Comparison of ENCODE assay signal across 8 cellular contexts in genomic region chr15:65790692-65791334, GRCh38.
DNase-seq lines count a peak whose midpoint lies in the region; ATAC-seq and TF ChIP-seq lines count a peak whose summit lies in the region.

No MANE protein-coding gene starts in this region.

- H3K27ac ChIP-seq in OCI-LY3 (ENCODE audit: low read length) = peak overlapping the region; percentile 82

- H3K9me3 ChIP-seq in OCI-LY3 (ENCODE audit: insufficient read depth, low read length) (no peaks in the 10 kb centered on the region), mucosa of stomach (ENCODE audit: control insufficient read depth, low read length) (no peaks in the 10 kb centered on the region)

- no peak for DNase-seq in activated T-cell treated with anti-CD3 and anti-CD28 coated beads, Interleukin-2, amount 50 U/mL, for 24 hours
- DNase-seq in activated T-cell treated with anti-CD3 and anti-CD28 coated beads for 4 hours = no peak

- H4K20me1 ChIP-seq in OCI-LY3 (ENCODE audit: insufficient read depth, low read length) = peaks cover 34% of the 10 kb centered on the region

- H3K27me3 ChIP-seq in OCI-LY3 (ENCODE audit: low read depth, low read length) (no peaks in the 10 kb centered on the region), mucosa of stomach (ENCODE audit: control insufficient read depth, insufficient read depth, low read length) (no peaks in the 10 kb centered on the region)

- peak overlapping the region; percentile 76 for H3K4me2 ChIP-seq in OCI-LY3 (ENCODE audit: low read length)

- H3K27me3 Mint-ChIP-seq in activated T-cell treated with anti-CD3 and anti-CD28 coated beads, Interleukin-2, amount 50 U/mL, for 24 hours = no peaks in the 10 kb centered on the region
- no peaks in the 10 kb centered on the region for H3K27me3 Mint-ChIP-seq in dendritic cell treated with granulocyte-macrophage colony-stimulating factor and Interleukin-4, amounts not matched to agents 40 ng/mL and 50 ng/mL, for 4 days

- TF ChIP-seq CTCF in OCI-LY3 (IDR thresholded peaks at IDR 0.05; ENCODE audit: low read depth, low read length) = no peak

- H3K9me3 Mint-ChIP-seq in activated T-cell treated with anti-CD3 and anti-CD28 coated beads, Interleukin-2, amount 50 U/mL, for 24 hours = no peaks in the 10 kb centered on the region
- H3K9me3 Mint-ChIP-seq in dendritic cell treated with granulocyte-macrophage colony-stimulating factor and Interleukin-4, amounts not matched to agents 40 ng/mL and 50 ng/mL, for 4 days = no peaks in the 10 kb centered on the region

- no peak for ATAC-seq in HG02870 (IDR thresholded peaks at IDR 0.05; ENCODE audit: unreplicated experiment)
- no peak for ATAC-seq in GM18861 (IDR thresholded peaks at IDR 0.05; ENCODE audit: unreplicated experiment)
- ATAC-seq in HG03378 (IDR thresholded peaks at IDR 0.05; ENCODE audit: unreplicated experiment) = no peak

- H3K4me3 ChIP-seq in OCI-LY3 (ENCODE audit: low read length) = peak overlapping the region; percentile 93
- peak overlapping the region; percentile 83 for H3K4me3 ChIP-seq in mucosa of stomach (ENCODE audit: low read length)

- H3K79me2 ChIP-seq in OCI-LY3 (ENCODE audit: low read length) = peaks cover 68% of the 10 kb centered on the region

- peak overlapping the region; percentile 86 for H3K9ac ChIP-seq in OCI-LY3 (ENCODE audit: low read length)
- peak overlapping the region; percentile 85 for H3K9ac ChIP-seq in mucosa of stomach (ENCODE audit: low read length)

- H3K36me3 ChIP-seq in OCI-LY3 (replicated peaks; ENCODE audit: low read depth, low read length) (no peaks in the 10 kb centered on the region), mucosa of stomach (ENCODE audit: control insufficient read depth, insufficient read depth, low read length) (no peaks in the 10 kb centered on the region)

- peak overlapping the region; percentile 10; the same call in 1 of the 2 replicates for H2AFZ ChIP-seq in OCI-LY3 (ENCODE audit: low read depth, low read length)

- intact Hi-C loops in dendritic cell treated with granulocyte-macrophage colony-stimulating factor and Interleukin-4, amounts not matched to agents 40 ng/mL and 50 ng/mL, for 4 days (cut with micrococcal nuclease) = loop anchor here (5.0 kb wide), 1 partner anchor 41 kb away; no protein-coding TSS in a partner anchor

- H3K4me3 Mint-ChIP-seq in activated T-cell treated with anti-CD3 and anti-CD28 coated beads, Interleukin-2, amount 50 U/mL, for 24 hours = peak overlapping the region; percentile 89
- H3K4me3 Mint-ChIP-seq in dendritic cell treated with granulocyte-macrophage colony-stimulating factor and Interleukin-4, amounts not matched to agents 40 ng/mL and 50 ng/mL, for 4 days = peak overlapping the region; percentile 96

- peaks cover 63% of the 10 kb centered on the region for H3K4me1 Mint-ChIP-seq in activated T-cell treated with anti-CD3 and anti-CD28 coated beads, Interleukin-2, amount 50 U/mL, for 24 hours (ENCODE audit: low read depth)
- H3K4me1 Mint-ChIP-seq in dendritic cell treated with granulocyte-macrophage colony-stimulating factor and Interleukin-4, amounts not matched to agents 40 ng/mL and 50 ng/mL, for 4 days (ENCODE audit: low read depth) = peaks cover 29% of the 10 kb centered on the region

- H3K4me1 ChIP-seq in OCI-LY3 (ENCODE audit: low read length) (peaks cover 56% of the 10 kb centered on the region), mucosa of stomach (ENCODE audit: control insufficient read depth, insufficient read depth, low read length) (peaks cover 15% of the 10 kb centered on the region)

- peak overlapping the region; percentile 99 for H3K27ac Mint-ChIP-seq in activated T-cell treated with anti-CD3 and anti-CD28 coated beads, Interleukin-2, amount 50 U/mL, for 24 hours
- H3K27ac Mint-ChIP-seq in dendritic cell treated with granulocyte-macrophage colony-stimulating factor and Interleukin-4, amounts not matched to agents 40 ng/mL and 50 ng/mL, for 4 days = peak overlapping the region; percentile 99

- H3K36me3 Mint-ChIP-seq in activated T-cell treated with anti-CD3 and anti-CD28 coated beads, Interleukin-2, amount 50 U/mL, for 24 hours (ENCODE audit: low read depth) = peaks cover 24% of the 10 kb centered on the region
- H3K36me3 Mint-ChIP-seq in dendritic cell treated with granulocyte-macrophage colony-stimulating factor and Interleukin-4, amounts not matched to agents 40 ng/mL and 50 ng/mL, for 4 days (ENCODE audit: low read depth) = peaks cover 19% of the 10 kb centered on the region
